9 cellular contexts compared by ENCODE assay signal in the genomic region with DNA sequence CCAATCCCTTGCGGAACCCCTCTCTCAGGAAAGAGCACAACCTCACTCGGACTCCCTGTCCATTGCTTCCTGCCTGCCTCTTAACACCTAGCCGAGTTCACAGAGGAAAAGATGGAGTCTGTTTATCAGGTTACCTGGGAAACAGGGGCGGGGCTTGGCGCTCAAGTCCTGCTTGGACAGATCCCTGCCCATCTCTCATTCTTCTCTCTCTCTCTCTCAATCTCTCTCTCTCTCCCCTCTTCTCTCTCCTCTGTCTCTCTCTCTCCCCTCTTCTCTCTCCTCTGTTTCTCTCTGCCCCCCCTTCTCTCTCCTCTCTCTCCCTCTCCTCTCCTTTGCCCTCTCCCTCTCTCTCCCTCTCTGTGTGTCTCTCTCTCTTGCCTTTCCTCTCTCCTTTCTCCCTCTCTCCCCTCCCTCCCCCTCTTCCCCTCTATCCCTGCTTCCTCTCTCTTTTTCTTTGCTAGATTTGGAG. TPM values are rescaled to one million over a fixed set of nuclear protein-coding genes. Genes with fewer than 3 reads are reported as not detected.
DNase-seq lines count a peak whose midpoint lies in the region; ATAC-seq, FAIRE-seq and TF ChIP-seq lines count a peak whose summit lies in the region.
"Had no signal": no experiment of that assay in that cellular context is flagged by ENCODE, and none has a peak within 500 bp of the region (broad histone marks: within the 10 kb centered on the region; RNA-seq: fewer than 3 reads in every experiment).

A gene with protein sequence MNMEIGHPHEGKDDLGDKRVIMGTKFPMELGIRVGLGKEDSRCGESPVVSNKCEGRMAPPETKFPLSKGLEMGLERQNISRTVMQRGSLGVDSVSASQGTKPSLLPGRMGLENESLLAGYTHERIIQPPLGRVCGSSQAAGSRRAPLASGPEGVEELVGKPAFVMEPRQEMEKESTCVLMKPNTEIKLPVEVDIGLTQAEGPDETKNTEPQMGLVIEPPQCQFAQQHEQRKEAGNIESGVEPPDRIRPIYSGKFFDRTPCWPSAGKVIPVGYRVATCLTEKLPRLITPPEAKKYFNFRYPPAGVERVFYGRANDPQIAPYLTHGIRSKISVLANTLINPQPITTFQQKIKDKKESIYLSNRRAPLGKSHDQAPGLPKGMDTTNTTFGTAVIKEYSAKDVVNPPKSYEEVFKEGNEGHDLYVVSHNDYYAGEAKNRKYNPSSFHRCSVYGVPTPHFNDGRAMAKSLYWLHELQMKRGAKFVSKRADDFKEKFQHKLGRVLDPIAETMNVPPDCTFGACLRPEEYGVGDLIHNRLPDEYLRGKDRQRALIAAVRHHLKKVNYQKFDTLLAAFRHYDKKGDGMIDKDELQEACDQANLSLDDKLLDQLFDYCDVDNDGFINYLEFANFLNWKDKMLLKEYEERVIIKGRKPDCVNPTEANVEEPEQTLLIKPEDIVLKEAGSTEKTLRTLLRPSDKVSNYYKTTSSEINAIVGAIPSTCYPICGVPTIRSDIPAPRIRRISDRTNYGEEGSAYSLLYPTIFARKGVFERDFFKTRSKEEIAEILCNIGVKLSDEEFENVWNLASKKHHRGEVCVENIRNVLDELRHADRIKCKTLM (minus strand): TSS at position 120 of the 469 bp plus-strand sequence. CDS start 199 bp downstream, outside the sequence.

- H3K27me3 ChIP-seq in pancreas (no peaks in the 10 kb centered on the region), prostate gland (replicated peaks; ENCODE audit: insufficient read depth) (no peaks in the 10 kb centered on the region)

- H3K4me1 ChIP-seq in pancreas: no peaks in the 10 kb centered on the region
- no peaks in the 10 kb centered on the region for H3K4me1 ChIP-seq in prostate gland (replicated peaks)

- H3K27ac ChIP-seq in pancreas: no peak within 1 kb of the TSS
- H3K27ac ChIP-seq in prostate gland: no peak within 1 kb of the TSS
- H3K27ac ChIP-seq: heart left ventricle had no signal

- no peak for FAIRE-seq in pancreas (lab: Jason Lieb, UNC)

- no peak for TF ChIP-seq CTCF in choroid plexus epithelial cell (conservative IDR thresholded peaks at IDR 0.05; ENCODE audit: low read depth, low read length)
- TF ChIP-seq CTCF in pancreas (IDR thresholded peaks at IDR 0.05): no peak
- TF ChIP-seq CTCF in prostate gland (IDR thresholded peaks at IDR 0.05): no peak

- WGBS in pancreas, 2 donors: 29 to 32% methylated on average over 5 of the region's 5 CpGs
- 37% methylated on average over 5 of the region's 5 CpGs for WGBS in prostate gland

- H3K4me3 ChIP-seq in choroid plexus epithelial cell (ENCODE audit: low read depth, low read length) (no peak within 1 kb of the TSS), pancreas (no peak within 1 kb of the TSS), prostate gland (no peak within 1 kb of the TSS)
- H3K4me3 ChIP-seq: heart left ventricle had no signal

- H3K9me3 ChIP-seq in pancreas (no peaks in the 10 kb centered on the region), prostate gland (no peaks in the 10 kb centered on the region)
- H3K9me3 ChIP-seq: heart left ventricle had no signal

- intact Hi-C loops in pancreas (cut with DNase I): no loop called here
- intact Hi-C loops in prostate gland (cut with DNase I): no loop called here

- TF ChIP-seq POLR2A in prostate gland (IDR thresholded peaks at IDR 0.05): no peak

- DNase-seq in NCI-H2081 (lab: John Stamatoyannopoulos, UW): peak; percentile 59 to 71
- no peak for DNase-seq in NCI-H2081 treated with DMSO at 0.1 percent for 48 hours (lab: John Stamatoyannopoulos, UW)
- DNase-seq in NCI-H345 (lab: John Stamatoyannopoulos, UW): peak; percentile 62
- DNase-seq in choroid plexus epithelial cell (ENCODE audit: low read depth): peak; percentile 50
- peak in 5 of 6 donors; percentile 25 to 66 (median 41) for DNase-seq in pancreas
- no peak for DNase-seq in prostate gland (ENCODE audit: low spot score)

- peak in 3 of 4 donors; percentile 60 to 77 (median 72) for ATAC-seq in pancreas
- ATAC-seq in GM21367 (IDR thresholded peaks at IDR 0.05; ENCODE audit: unreplicated experiment): no peak
- no peak for ATAC-seq in HG03045 (IDR thresholded peaks at IDR 0.05; ENCODE audit: unreplicated experiment)

- no peaks in the 10 kb centered on the region for H3K36me3 ChIP-seq in pancreas
- H3K36me3 ChIP-seq in prostate gland: no peaks in the 10 kb centered on the region
- H3K36me3 ChIP-seq: heart left ventricle had no signal

RNA-seq across cellular contexts. Expression of the gene that starts here (rescaled TPM):
- total RNA-seq in pancreas (under 1 TPM in 3 of 6 donors, not detected in 3; 0.12 to 0.60 (median 0.28) TPM), prostate gland (1 to 10 TPM in 1 of 2 donors, under 1 TPM in 1; 0.96 to 4.1 TPM)
- polyA plus RNA-seq in pancreas: 1 to 10 TPM in 1 of 2 donors, under 1 TPM in 1; 0.09 to 2.3 TPM

Comparison
In these comparisons a context has a peak if more than half of its experiments do, and no peak if none do; other contexts are left out.
1. DNase-seq: peak in NCI-H2081 (2 of 2), NCI-H345 (single experiment), choroid plexus epithelial cell (single experiment) and pancreas (5 of 6); none in NCI-H2081 treated with DMSO at 0.1 percent for 48 hours (single experiment) and prostate gland (single experiment).
2. ATAC-seq: peak in pancreas (3 of 4); none in GM21367 (single experiment) and HG03045 (single experiment).